In the genomic region with DNA sequence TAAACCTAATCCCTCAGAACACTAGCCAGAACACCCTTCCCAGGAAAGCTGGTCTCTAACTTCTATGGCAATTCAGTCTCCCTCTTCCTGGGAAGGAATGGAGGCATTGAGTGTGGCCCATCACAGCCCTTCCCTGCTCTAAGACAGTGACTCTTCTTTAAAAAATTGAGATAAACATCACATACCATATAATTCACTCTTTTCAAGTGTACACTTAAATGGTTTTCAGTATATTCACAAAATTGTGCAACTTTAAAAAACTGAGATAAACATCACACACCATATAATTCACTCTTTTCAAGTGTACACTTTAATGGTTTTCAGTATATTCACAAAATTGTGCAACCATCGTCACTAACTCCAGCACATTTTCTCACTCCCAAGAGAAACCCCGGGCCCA, we compare ENCODE assay signal across 24 cellular contexts.
DNase-seq lines count a peak whose midpoint lies in the region; ATAC-seq and TF ChIP-seq lines count a peak whose summit lies in the region.
"Had no signal": no experiment of that assay in that cellular context is flagged by ENCODE, and none has a peak within 500 bp of the region (broad histone marks: within the 10 kb centered on the region; RNA-seq: fewer than 3 reads in every experiment).

No MANE protein-coding gene starts in this region.

- H3K36me3 ChIP-seq in mammary epithelial cell (ENCODE audit: insufficient read depth, low read length) = no peaks in the 10 kb centered on the region
- H3K36me3 ChIP-seq: BLaER1 treated with 17β-estradiol and CSF1 and Interleukin-3, amounts not matched to agents 10 nM and 100 nM; SJSA1 had no signal

- H3K36me3 Mint-ChIP-seq in nephron (ENCODE audit: low read depth) = no peaks in the 10 kb centered on the region

- no peaks in the 10 kb centered on the region for H3K79me2 ChIP-seq in mammary epithelial cell (ENCODE audit: insufficient read depth, low read length)

- no peak overlapping the region for H2AFZ ChIP-seq in mammary epithelial cell (ENCODE audit: low read depth, low read length)

- H3K4me3 Mint-ChIP-seq in nephron = no peak overlapping the region
- H3K4me3 Mint-ChIP-seq: CD4-positive, alpha-beta memory T cell had no signal

- ATAC-seq in left ventricle myocardium superior (no peak), GM18502 (IDR thresholded peaks at IDR 0.05; ENCODE audit: poor library complexity, unreplicated experiment) (no peak), GM18867 (IDR thresholded peaks at IDR 0.05; ENCODE audit: unreplicated experiment) (no peak)
- ATAC-seq: Right ventricle myocardium inferior had no signal

- peak overlapping the region in 2 of 3 experiments; percentile 44 to 47 for H3K27ac Mint-ChIP-seq in nephron

- peak overlapping the region; percentile 61 for H3K27ac ChIP-seq in mammary epithelial cell (ENCODE audit: insufficient read depth, low read depth, low read length)
- H3K27ac ChIP-seq: 22Rv1; BLaER1 treated with 17β-estradiol and CSF1 and Interleukin-3, amounts not matched to agents 10 nM and 100 nM; SJSA1 had no signal

- CTCF ChIA-PET in mammary epithelial cell (lab: Charles Lee; ENCODE audit: low non-redundant PET) = no interaction called here

- H3K9me3 Mint-ChIP-seq in nephron = no peaks in the 10 kb centered on the region
- H3K9me3 Mint-ChIP-seq: CD4-positive, alpha-beta memory T cell had no signal

- no peak for TF ChIP-seq CTCF in mammary epithelial cell (conservative IDR thresholded peaks at IDR 0.05 in 1 of 2, IDR thresholded peaks at IDR 0.05 in 1 of 2; ENCODE audit: extremely low read depth in 1 of 2, insufficient read depth in 1 of 2, low read depth in 1 of 2, low read length in 2 of 2)
- no peak for TF ChIP-seq CTCF in nephron (IDR thresholded peaks at IDR 0.05; ENCODE audit: unreplicated experiment in 3 of 3)

- H3K9me3 ChIP-seq in mammary epithelial cell (replicated peaks; ENCODE audit: insufficient read depth, low read length) = no peaks in the 10 kb centered on the region
- H3K9me3 ChIP-seq: BLaER1 treated with 17β-estradiol and CSF1 and Interleukin-3, amounts not matched to agents 10 nM and 100 nM; Caco-2; SJSA1 had no signal

- no TSS peak for BruUV-seq in mammary epithelial cell (replicated peaks; lab: Mats Ljungman, UMichigan)

- no peaks in the 10 kb centered on the region for H4K20me1 ChIP-seq in mammary epithelial cell (ENCODE audit: insufficient read depth, low read length)
- H4K20me1 ChIP-seq: BLaER1 treated with 17β-estradiol and CSF1 and Interleukin-3, amounts not matched to agents 10 nM and 100 nM had no signal

- dilution Hi-C loops in mammary epithelial cell (cut with HindIII; ENCODE audit: low sequenced_read_pairs) = no loop called here

- DNase-seq in NCI-H82 (lab: John Stamatoyannopoulos, UW) (peak; percentile 24), NCI-H82 treated with DMSO at 0.1 percent for 48 hours (lab: John Stamatoyannopoulos, UW; ENCODE audit: unreplicated experiment) (no peak), mammary epithelial cell (no peak), NCI-H146 (lab: John Stamatoyannopoulos, UW) (no peak), left ventricle myocardium superior (no peak)
- DNase-seq: Caco-2; CD4-positive, alpha-beta memory T cell; DMS 273 treated with DMSO at 0.1 percent for 48 hours; DND-41; KG1; NCI-H1092 treated with DMSO at 0.1 percent for 48 hours; NCI-H1436 treated with DMSO at 0.1 percent for 48 hours; NCI-H2029; NCI-H2227 treated with DMSO at 0.1 percent for 48 hours; NCI-H510A; NCI-H774; OCI-M1 had no signal

- no peaks in the 10 kb centered on the region for H3K27me3 Mint-ChIP-seq in nephron (ENCODE audit: low read depth)
- H3K27me3 Mint-ChIP-seq: CD4-positive, alpha-beta memory T cell had no signal

- no peak overlapping the region for H3K4me3 ChIP-seq in mammary epithelial cell (replicated peaks in 1 of 3; ENCODE audit: insufficient read depth in 1 of 3, low read depth in 2 of 3, low read length in 3 of 3)
- H3K4me3 ChIP-seq: BLaER1 treated with 17β-estradiol and CSF1 and Interleukin-3, amounts not matched to agents 10 nM and 100 nM; SJSA1 had no signal

- no peak overlapping the region for H3K9ac ChIP-seq in mammary epithelial cell (ENCODE audit: insufficient read depth, low read length)
- H3K9ac ChIP-seq: BLaER1 treated with 17β-estradiol and CSF1 and Interleukin-3, amounts not matched to agents 10 nM and 100 nM had no signal

- in situ Hi-C loops in mammary epithelial cell (cut with MboI; ENCODE audit: low sequenced_read_pairs in 2 of 2) = no loop called here

- H3K4me1 Mint-ChIP-seq in nephron = peaks cover 31% of the 10 kb centered on the region

- WGBS in mammary epithelial cell (ENCODE audit: low coverage, missing lambda C conversion rate) = 50% methylated on average over 2 of the region's 2 CpGs

- no peak overlapping the region for H3K4me2 ChIP-seq in mammary epithelial cell (ENCODE audit: insufficient read depth, low read depth, low read length)
- H3K4me2 ChIP-seq: BLaER1 treated with 17β-estradiol and CSF1 and Interleukin-3, amounts not matched to agents 10 nM and 100 nM had no signal

- intact Hi-C loops in mammary epithelial cell (cut with micrococcal nuclease) = loop anchor here (5.0 kb wide), 2 partner anchors 55 to 95 kb away; no protein-coding TSS in a partner anchor
- intact Hi-C loops in left ventricle myocardium superior (cut with micrococcal nuclease) = no loop called here

- H3K4me1 ChIP-seq in mammary epithelial cell (ENCODE audit: insufficient read depth, low read length) = peaks cover 22% of the 10 kb centered on the region
- H3K4me1 ChIP-seq: SJSA1 had no signal

- no peaks in the 10 kb centered on the region for H3K27me3 ChIP-seq in mammary epithelial cell (ENCODE audit: insufficient read depth, low read length)
- H3K27me3 ChIP-seq: BLaER1 treated with 17β-estradiol and CSF1 and Interleukin-3, amounts not matched to agents 10 nM and 100 nM; SJSA1 had no signal
